ENCODE assay signal across 21 cellular contexts in genomic region chr1:234427950-234428646, GRCh38.
"Had no signal": no experiment of that assay in that cellular context is flagged by ENCODE, and none has a peak within 500 bp of the region (broad histone marks: within the 10 kb centered on the region; RNA-seq: fewer than 3 reads in every experiment).

No MANE protein-coding gene starts in this region.

- H3K4me1 ChIP-seq: heart left ventricle, neural progenitor cell, parathyroid adenoma, prostate gland, right lobe of liver, suprapubic skin, thyroid gland had no signal

- H3K27ac ChIP-seq: heart left ventricle, neural progenitor cell, parathyroid adenoma, prostate gland, right lobe of liver, suprapubic skin, thyroid gland had no signal

- H3K9ac ChIP-seq: neural progenitor cell, parathyroid adenoma had no signal

- H3K4me1 Mint-ChIP-seq: mesothelial cell of epicardium; natural killer cell; neural progenitor cell; stimulated activated effector memory CD8-positive, alpha-beta T cell treated with anti-CD3 and anti-CD28 coated beads, Interleukin-12 subunit alpha, Interleukin-12 subunit beta, amount 100 ng/mL, for 72 hours had no signal

- FAIRE-seq: urothelium cell line had no signal

- H3K79me2 ChIP-seq: parathyroid adenoma had no signal

- H3K4me3 ChIP-seq: heart left ventricle, neural progenitor cell, prostate gland, right lobe of liver, suprapubic skin, thyroid gland had no signal

- H3K27me3 Mint-ChIP-seq: effector memory CD8-positive, alpha-beta T cell; type B pancreatic cell had no signal

- H3K36me3 ChIP-seq: prostate gland had no signal

- H3K9me3 ChIP-seq: heart left ventricle, prostate gland, right lobe of liver, suprapubic skin, thyroid gland had no signal

- H3K4me2 ChIP-seq: neural progenitor cell had no signal

- DNase-seq: cortex of kidney; effector memory CD8-positive, alpha-beta T cell; foreskin melanocyte; hippocampal formation; natural killer cell; nucleus accumbens; retina; right lobe of liver; stimulated activated CD4-positive, alpha-beta T cell treated with anti-CD3 and anti-CD28 coated beads, Interleukin-4, amount 100 ng/mL, for 1 hour; stimulated activated CD8-positive, alpha-beta memory T cell treated with anti-CD3 and anti-CD28 coated beads, Interleukin-4, amount 100 ng/mL, for 48 hours; stimulated activated naive CD8-positive, alpha-beta T cell treated with anti-CD3 and anti-CD28 coated beads, Interleukin-15, Interleukin-2, amounts not matched to agents 100 U/mL and 50 U/mL, for 24 hours; thyroid gland had no signal

- H3K4me3 Mint-ChIP-seq: effector memory CD8-positive, alpha-beta T cell; mesothelial cell of epicardium; natural killer cell; neural progenitor cell; stimulated activated effector memory CD8-positive, alpha-beta T cell treated with anti-CD3 and anti-CD28 coated beads, Interleukin-12 subunit alpha, Interleukin-12 subunit beta, amount 100 ng/mL, for 72 hours; type B pancreatic cell had no signal

- H3K9me3 Mint-ChIP-seq: effector memory CD8-positive, alpha-beta T cell; mesothelial cell of epicardium; natural killer cell; neural progenitor cell; stimulated activated effector memory CD8-positive, alpha-beta T cell treated with anti-CD3 and anti-CD28 coated beads, Interleukin-12 subunit alpha, Interleukin-12 subunit beta, amount 100 ng/mL, for 72 hours; type B pancreatic cell had no signal

- H2AFZ ChIP-seq: neural progenitor cell, parathyroid adenoma had no signal

- H3K27me3 ChIP-seq: heart left ventricle, neural progenitor cell, right lobe of liver, suprapubic skin, thyroid gland had no signal

- H3K27ac Mint-ChIP-seq: effector memory CD8-positive, alpha-beta T cell; mesothelial cell of epicardium; natural killer cell; neural progenitor cell; stimulated activated effector memory CD8-positive, alpha-beta T cell treated with anti-CD3 and anti-CD28 coated beads, Interleukin-12 subunit alpha, Interleukin-12 subunit beta, amount 100 ng/mL, for 72 hours; type B pancreatic cell had no signal
